Comparison of ENCODE assay signal across 8 cellular contexts in genomic region chr21:38806942-38807284, GRCh38. TPM values are rescaled to one million over a fixed set of nuclear protein-coding genes. Genes with fewer than 3 reads are reported as not detected.
DNase-seq lines count a peak whose midpoint lies in the region; ATAC-seq and TF ChIP-seq lines count a peak whose summit lies in the region.

No MANE protein-coding gene starts in this region.

- H3K79me1 ChIP-seq in mesenchymal stem cell (replicated peaks; ENCODE audit: low read length, poor library complexity, severe bottlenecking) = peaks cover 11% of the 10 kb centered on the region

- intact Hi-C loops in sciatic nerve (cut with DNase I) = no loop called here

- H2BK5ac ChIP-seq in mesenchymal stem cell (ENCODE audit: low read depth, low read length, poor library complexity, severe bottlenecking) = no peak overlapping the region

- no peak overlapping the region for H2BK15ac ChIP-seq in mesenchymal stem cell (ENCODE audit: low read depth, poor library complexity, severe bottlenecking)

- no peaks in the 10 kb centered on the region for H3K27me3 ChIP-seq in brain microvascular endothelial cell (replicated peaks)
- no peaks in the 10 kb centered on the region for H3K27me3 ChIP-seq in mesenchymal stem cell (ENCODE audit: control insufficient read depth in 1 of 2, insufficient read depth in 1 of 2, low read length in 2 of 2)

- H4K8ac ChIP-seq in mesenchymal stem cell (ENCODE audit: low read length) = no peak overlapping the region

- H3K4me1 ChIP-seq in mesenchymal stem cell (ENCODE audit: control insufficient read depth, insufficient read depth, low read depth, low read length) = peaks cover 24% of the 10 kb centered on the region

- peak overlapping the region; percentile 82 for H3K9ac ChIP-seq in mesenchymal stem cell (ENCODE audit: low read length)

- WGBS in mesenchymal stem cell = 0% methylated on average over 7 of the region's 9 CpGs

- H3K4me2 ChIP-seq in mesenchymal stem cell (ENCODE audit: low read length, poor library complexity, severe bottlenecking) = peak overlapping the region; percentile 95

- peaks cover 8% of the 10 kb centered on the region for H3K36me3 ChIP-seq in brain microvascular endothelial cell (replicated peaks)
- peaks cover 3 to 9% of the 10 kb centered on the region in 2 experiments for H3K36me3 ChIP-seq in mesenchymal stem cell (ENCODE audit: control insufficient read depth in 1 of 2, insufficient read depth in 2 of 2, low read depth in 1 of 2, low read length in 2 of 2)

- H3K4me3 ChIP-seq in brain microvascular endothelial cell (ENCODE audit: low read depth, low read length) = peak overlapping the region; percentile 81
- peak overlapping the region in 1 of 2 experiments; percentile 84 for H3K4me3 ChIP-seq in mesenchymal stem cell (ENCODE audit: insufficient read depth in 1 of 2, low read depth in 1 of 2, low read length in 2 of 2)

- in situ Hi-C loops in brain microvascular endothelial cell (cut with HindIII; ENCODE audit: low pct_ligation_motif_present, low sequenced_read_pairs) = no loop called here

- H3K23ac ChIP-seq in mesenchymal stem cell (ENCODE audit: low read length in 2 of 2) = no peak overlapping the region

- H2AK5ac ChIP-seq in mesenchymal stem cell (ENCODE audit: low read length, severe bottlenecking) = no peak overlapping the region

- H3K14ac ChIP-seq in mesenchymal stem cell (ENCODE audit: low read length in 2 of 2) = no peak overlapping the region

- H3K4ac ChIP-seq in mesenchymal stem cell (ENCODE audit: low read depth in 1 of 2, low read length in 2 of 2) = peak overlapping the region in 1 of 2 experiments; percentile 1

- peak overlapping the region in 1 of 2 experiments; percentile 99 for H3K18ac ChIP-seq in mesenchymal stem cell (ENCODE audit: low read depth in 1 of 2, low read length in 2 of 2)

- H3K27ac ChIP-seq in brain microvascular endothelial cell = peak overlapping the region; percentile 79
- H3K27ac ChIP-seq in mesenchymal stem cell (ENCODE audit: low read length, poor library complexity, severe bottlenecking) = no peak overlapping the region

- H2BK12ac ChIP-seq in mesenchymal stem cell (ENCODE audit: low read length in 2 of 2) = no peak overlapping the region

- DNase-seq in ELR (ENCODE audit: low read depth) (peak; percentile 68), NCI-H2227 (lab: John Stamatoyannopoulos, UW; ENCODE audit: unreplicated experiment) (peak; percentile 26), brain microvascular endothelial cell (peak; percentile 24), mesenchymal stem cell (no peak), NCI-H1436 (lab: John Stamatoyannopoulos, UW) (no peak), putamen (ENCODE audit: low spot score) (no peak), sciatic nerve (ENCODE audit: low spot score) (no peak)

- H3K9me3 ChIP-seq in mesenchymal stem cell (ENCODE audit: control insufficient read depth, low read length) = no peaks in the 10 kb centered on the region

- no peak for TF ChIP-seq CTCF in brain microvascular endothelial cell (IDR thresholded peaks at IDR 0.05; ENCODE audit: low read depth, low read length, missing control alignments)

- no peak overlapping the region for H2AFZ ChIP-seq in mesenchymal stem cell (ENCODE audit: low read depth, low read length)

- no peak overlapping the region for H4K91ac ChIP-seq in mesenchymal stem cell (ENCODE audit: low read length)

- no peak for ATAC-seq in HG03565 (IDR thresholded peaks at IDR 0.05; ENCODE audit: unreplicated experiment)
- no peak for ATAC-seq in sciatic nerve

- H2BK120ac ChIP-seq in mesenchymal stem cell (ENCODE audit: low read depth, low read length) = no peak overlapping the region

RNA-seq across cellular contexts. Expression of gene ETS2, which starts 1.2 kb away (rescaled TPM):
- 85.3 TPM for polyA plus RNA-seq in mesenchymal stem cell (2013, experiment 1 of 2)
- polyA plus RNA-seq in mesenchymal stem cell (2013, experiment 2 of 2) = 83.5 TPM
- 139 TPM for total RNA-seq in sciatic nerve

Comparison
In these comparisons a context has a peak if more than half of its experiments do, and no peak if none do; other contexts are left out.
1. DNase-seq: peak in ELR (single experiment), NCI-H2227 (single experiment) and brain microvascular endothelial cell (single experiment); none in mesenchymal stem cell (single experiment), NCI-H1436 (single experiment), putamen (single experiment) and sciatic nerve (single experiment).